33 cellular contexts compared by ENCODE assay signal in the genomic region with DNA sequence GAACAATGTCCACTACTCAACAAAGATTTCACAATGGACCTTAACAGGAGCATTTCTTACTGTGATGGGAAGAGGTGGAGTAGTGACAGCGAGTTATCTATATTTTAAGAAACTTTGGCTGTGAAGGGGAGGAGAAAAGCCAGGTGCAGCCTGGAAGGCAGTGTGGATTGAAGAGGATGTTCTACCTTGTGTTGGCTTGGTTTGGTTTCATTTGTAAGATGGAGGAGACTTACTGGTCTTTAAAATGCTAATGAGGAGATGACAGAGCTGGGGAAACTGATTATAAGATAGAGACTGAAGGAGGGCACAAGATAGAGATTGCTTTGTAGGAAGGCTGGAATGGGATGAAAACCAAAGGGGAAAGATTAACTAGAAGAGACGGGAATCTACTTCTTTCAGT. TPM values are rescaled to one million over a fixed set of nuclear protein-coding genes. Genes with fewer than 3 reads are reported as not detected.
DNase-seq lines count a peak whose midpoint lies in the region; ATAC-seq, FAIRE-seq and TF ChIP-seq lines count a peak whose summit lies in the region.
"Had no signal": no experiment of that assay in that cellular context is flagged by ENCODE, and none has a peak within 500 bp of the region (broad histone marks: within the 10 kb centered on the region; RNA-seq: fewer than 3 reads in every experiment).

No MANE protein-coding gene starts in this region.

- peaks cover 37% of the 10 kb centered on the region for H3K36me3 Mint-ChIP-seq in chondrocyte (ENCODE audit: low read depth)
- no peaks in the 10 kb centered on the region for H3K36me3 Mint-ChIP-seq in activated T-helper 17 cell treated with anti-CD3 and anti-CD28 coated beads, Interleukin-2, amount 50 U/mL, for 72 hours (ENCODE audit: low read depth)
- H3K36me3 Mint-ChIP-seq: CD14-positive monocyte; CD8-positive, alpha-beta memory T cell had no signal

- H3K4me2 ChIP-seq in neuronal stem cell (ENCODE audit: insufficient read depth, low read length, poor library complexity, severe bottlenecking) = no peak overlapping the region

- no peaks in the 10 kb centered on the region for H3K79me1 ChIP-seq in neuronal stem cell (ENCODE audit: low read depth, low read length)

- no peak for FAIRE-seq in H54 (lab: Jason Lieb, UNC)
- FAIRE-seq: GM12891, GM19239, H1, K562 had no signal

- H3K14ac ChIP-seq in neuronal stem cell (ENCODE audit: low read length) = no peak overlapping the region

- no peak overlapping the region for H2BK5ac ChIP-seq in neuronal stem cell (ENCODE audit: low read length)

- DNase-seq in cardiac muscle cell (ENCODE audit: low read depth in 1 of 2, low spot score in 1 of 2) = no peak
- DNase-seq in left ventricle myocardium inferior = no peak
- DNase-seq in chondrocyte (ENCODE audit: low spot score) = no peak
- DNase-seq in neuronal stem cell (ENCODE audit: low spot score) = no peak
- DNase-seq in H54 (ENCODE audit: insufficient read length, low spot score) = no peak
- DNase-seq: ACHN; BE2C; CD8-positive, alpha-beta memory T cell; DMS 273 treated with DMSO at 0.1 percent for 48 hours; DMS79; EL; GF-D8; MV-4-11; NCI-H1105 treated with DMSO at 0.1 percent for 48 hours; NCI-H146; NCI-H1930; NCI-H2107; NCI-H446 treated with DMSO at 0.1 percent for 48 hours; NCI-H526; NCI-H82; NK-92 treated with Interleukin-12 subunit alpha and Interleukin-12 subunit beta, amount 100 ng/mL, for 24 hours; SHP77 had no signal

- no peak overlapping the region for H2AFZ ChIP-seq in neuronal stem cell (ENCODE audit: low read length)

- peaks cover 17% of the 10 kb centered on the region for H3K4me1 Mint-ChIP-seq in chondrocyte (ENCODE audit: low read depth)
- H3K4me1 Mint-ChIP-seq in activated T-helper 17 cell treated with anti-CD3 and anti-CD28 coated beads, Interleukin-2, amount 50 U/mL, for 72 hours = no peaks in the 10 kb centered on the region
- H3K4me1 Mint-ChIP-seq: CD14-positive monocyte; CD8-positive, alpha-beta memory T cell had no signal

- intact Hi-C loops in left ventricle myocardium inferior (cut with micrococcal nuclease) = no loop called here

- H3K9ac ChIP-seq in neuronal stem cell (ENCODE audit: low read depth, low read length, poor library complexity) = no peak overlapping the region

- no peak overlapping the region for H2BK12ac ChIP-seq in neuronal stem cell (ENCODE audit: low read length)

- peak overlapping the region; percentile 59 for H3K27ac Mint-ChIP-seq in chondrocyte (ENCODE audit: unreplicated experiment)
- no peak overlapping the region for H3K27ac Mint-ChIP-seq in activated T-helper 17 cell treated with anti-CD3 and anti-CD28 coated beads, Interleukin-2, amount 50 U/mL, for 72 hours
- H3K27ac Mint-ChIP-seq: CD14-positive monocyte; CD8-positive, alpha-beta memory T cell had no signal

- no peak for ATAC-seq in HG03460 (IDR thresholded peaks at IDR 0.05; ENCODE audit: unreplicated experiment)
- no peak for ATAC-seq in activated T-helper 17 cell treated with anti-CD3 and anti-CD28 coated beads, Interleukin-2, amount 50 U/mL, for 72 hours (replicated peaks)
- ATAC-seq: HCT116, K562 had no signal

- H3K4me1 ChIP-seq in cardiac muscle cell (ENCODE audit: low read depth) = no peaks in the 10 kb centered on the region
- H3K4me1 ChIP-seq in left ventricle myocardium inferior = peaks cover 8% of the 10 kb centered on the region
- H3K4me1 ChIP-seq in mesodermal cell (ENCODE audit: control insufficient read depth, insufficient read depth, low read length, poor library complexity, severe bottlenecking) = no peaks in the 10 kb centered on the region
- H3K4me1 ChIP-seq in neuronal stem cell (ENCODE audit: control insufficient read depth in 2 of 2, insufficient read depth in 1 of 2, low read depth in 1 of 2, low read length in 2 of 2) = no peaks in the 10 kb centered on the region
- H3K4me1 ChIP-seq: BE2C had no signal

- H3K27me3 ChIP-seq in cardiac muscle cell (no peaks in the 10 kb centered on the region), left ventricle myocardium inferior (ENCODE audit: low read depth) (no peaks in the 10 kb centered on the region), neuronal stem cell (ENCODE audit: control insufficient read depth in 3 of 3, insufficient read depth in 3 of 3, low read depth in 1 of 3, low read length in 3 of 3) (no peaks in the 10 kb centered on the region)
- H3K27me3 ChIP-seq: BE2C had no signal

- H2BK15ac ChIP-seq in neuronal stem cell (ENCODE audit: low read length) = no peak overlapping the region

- WGBS in mesodermal cell (ENCODE audit: insufficient coverage in 2 of 2), 2 experiments = 80 to 100% methylated on average over 2 of the region's 2 CpGs
- no CpG with 5 or more reads among the region's 2 CpGs for WGBS in neuronal stem cell (ENCODE audit: extremely low coverage in 2 of 2, insufficient read length in 2 of 2, insufficient replicate concordance in 1 of 2), 2 donors

- H2BK120ac ChIP-seq in neuronal stem cell (ENCODE audit: low read depth, low read length) = no peak overlapping the region

- no peak overlapping the region for H3K23ac ChIP-seq in neuronal stem cell (ENCODE audit: low read depth, low read length, poor library complexity)

- H3K36me3 ChIP-seq in cardiac muscle cell (peaks cover 46% of the 10 kb centered on the region), left ventricle myocardium inferior (peaks cover 42% of the 10 kb centered on the region), mesodermal cell (ENCODE audit: control insufficient read depth, insufficient read depth, low read length) (peaks cover 5% of the 10 kb centered on the region), neuronal stem cell (replicated peaks in 1 of 2; ENCODE audit: control insufficient read depth in 2 of 2, insufficient read depth in 2 of 2, low read length in 2 of 2) (no peaks in the 10 kb centered on the region)
- H3K36me3 ChIP-seq: BE2C had no signal

- no peak overlapping the region for H4K8ac ChIP-seq in neuronal stem cell (ENCODE audit: low read depth, low read length)

- no peak for TF ChIP-seq POLR2A in H54 (IDR thresholded peaks at IDR 0.05; ENCODE audit: low read depth, low read length)

- H3K18ac ChIP-seq in neuronal stem cell (ENCODE audit: low read length) = no peak overlapping the region

- H3K27me3 Mint-ChIP-seq in chondrocyte (ENCODE audit: low read depth) = no peaks in the 10 kb centered on the region
- no peaks in the 10 kb centered on the region for H3K27me3 Mint-ChIP-seq in activated T-helper 17 cell treated with anti-CD3 and anti-CD28 coated beads, Interleukin-2, amount 50 U/mL, for 72 hours
- H3K27me3 Mint-ChIP-seq: CD8-positive, alpha-beta memory T cell had no signal

- no peak overlapping the region for H4K91ac ChIP-seq in neuronal stem cell (ENCODE audit: low read depth, low read length, poor library complexity)

- H3K9me3 ChIP-seq in cardiac muscle cell (ENCODE audit: low read depth) (no peaks in the 10 kb centered on the region), left ventricle myocardium inferior (replicated peaks) (no peaks in the 10 kb centered on the region), mesodermal cell (ENCODE audit: control insufficient read depth, low read length) (no peaks in the 10 kb centered on the region), neuronal stem cell (replicated peaks in 1 of 2; ENCODE audit: control insufficient read depth in 2 of 2, insufficient read depth in 1 of 2, low read depth in 1 of 2, low read length in 2 of 2) (no peaks in the 10 kb centered on the region)
- H3K9me3 ChIP-seq: BE2C had no signal

- TF ChIP-seq CTCF in cardiac muscle cell (IDR thresholded peaks at IDR 0.05; ENCODE audit: low read depth, low read length) = no peak
- no peak for TF ChIP-seq CTCF in left ventricle myocardium inferior (IDR thresholded peaks at IDR 0.05; ENCODE audit: borderline replicate concordance)
- TF ChIP-seq CTCF in chondrocyte (IDR thresholded peaks at IDR 0.05) = no peak

- H3K4ac ChIP-seq in neuronal stem cell (ENCODE audit: low read length) = no peak overlapping the region

- H2AK5ac ChIP-seq in neuronal stem cell (ENCODE audit: low read depth, low read length) = no peak overlapping the region

- H3K4me3 ChIP-seq in cardiac muscle cell (no peak overlapping the region), left ventricle myocardium inferior (no peak overlapping the region), mesodermal cell (ENCODE audit: extremely low read depth, insufficient read depth, low read length, poor library complexity, severe bottlenecking) (no peak overlapping the region), neuronal stem cell (ENCODE audit: low read length in 2 of 2) (no peak overlapping the region)
- H3K4me3 ChIP-seq: K562 had no signal

- H3K9me3 Mint-ChIP-seq in chondrocyte (ENCODE audit: low read depth) = no peaks in the 10 kb centered on the region
- no peaks in the 10 kb centered on the region for H3K9me3 Mint-ChIP-seq in activated T-helper 17 cell treated with anti-CD3 and anti-CD28 coated beads, Interleukin-2, amount 50 U/mL, for 72 hours

- H3K27ac ChIP-seq in cardiac muscle cell (peak overlapping the region; percentile 73), left ventricle myocardium inferior (replicated peaks) (no peak overlapping the region), mesodermal cell (ENCODE audit: low read depth, low read length, severe bottlenecking) (peak overlapping the region; percentile 16), neuronal stem cell (replicated peaks; ENCODE audit: low read length) (no peak overlapping the region)
- H3K27ac ChIP-seq: 22Rv1, RWPE1 had no signal

- no peak overlapping the region for H3K4me3 Mint-ChIP-seq in chondrocyte (ENCODE audit: unreplicated experiment)
- no peak overlapping the region for H3K4me3 Mint-ChIP-seq in activated T-helper 17 cell treated with anti-CD3 and anti-CD28 coated beads, Interleukin-2, amount 50 U/mL, for 72 hours
- H3K4me3 Mint-ChIP-seq: CD14-positive monocyte; CD8-positive, alpha-beta memory T cell had no signal

RNA-seq across cellular contexts. Expression of a gene that starts 59.4 kb away (rescaled TPM):
- total RNA-seq in cardiac muscle cell (82.1 and 84.5 TPM in 2 replicates), left ventricle myocardium inferior (21.1 TPM), chondrocyte (208 to 249 TPM (median 212 TPM) in 3 replicates)
- 93.7 and 108 TPM in 2 replicates for polyA plus RNA-seq in cardiac muscle cell
- 36.9 TPM for polyA plus RNA-seq in mesodermal cell (2013, experiment 1 of 2)
- 42.3 TPM for polyA plus RNA-seq in mesodermal cell (2013, experiment 2 of 2)
- 9.3 TPM for polyA plus RNA-seq in neuronal stem cell (2013, experiment 1 of 2)
- polyA plus RNA-seq in neuronal stem cell (2013, experiment 2 of 2) = 11.7 TPM
- 1 to 10 TPM; 3.7 to 6.6 TPM for total RNA-seq in activated T-helper 17 cell treated with anti-CD3 and anti-CD28 coated beads, Interleukin-2, amount 50 U/mL, for 72 hours
- polyA plus RNA-seq: CD14-positive monocyte; CD8-positive, alpha-beta memory T cell had no signal

Comparison
In these comparisons a context has a peak if more than half of its experiments do, and no peak if none do; other contexts are left out.
1. H3K27ac ChIP-seq: peak in cardiac muscle cell (single experiment) and mesodermal cell (single experiment); none in left ventricle myocardium inferior (single experiment) and neuronal stem cell (single experiment).